Comparison of ENCODE assay signal across 8 cellular contexts in the genomic region with DNA sequence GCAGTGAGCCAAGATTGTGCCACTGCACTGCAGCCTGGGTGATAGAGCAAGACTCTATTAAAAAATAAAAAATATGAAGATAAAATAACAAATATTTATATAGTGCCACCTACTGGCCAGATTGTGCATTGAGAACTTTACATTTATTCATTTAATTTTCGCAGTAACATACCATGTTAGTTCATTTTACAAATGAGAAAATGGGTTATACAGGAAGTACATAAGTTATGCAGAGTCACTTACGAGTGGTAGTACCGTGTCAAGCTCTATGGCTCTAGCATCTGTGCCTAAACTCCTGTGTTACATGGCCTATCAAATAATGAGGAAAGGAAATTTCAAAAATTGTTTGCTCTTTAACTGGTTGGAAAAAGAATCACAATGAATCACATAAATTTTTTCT. TPM values are rescaled to one million over a fixed set of nuclear protein-coding genes. Genes with fewer than 3 reads are reported as not detected.
DNase-seq lines count a peak whose midpoint lies in the region; ATAC-seq and TF ChIP-seq lines count a peak whose summit lies in the region.

No MANE protein-coding gene starts in this region.

- peaks cover 18% of the 10 kb centered on the region for H3K4me1 Mint-ChIP-seq in activated naive CD4-positive, alpha-beta T cell treated with anti-CD3 and anti-CD28 coated beads, Interleukin-2, amount 10 ng/mL, durations not matched to agents 7 days and 5 days

- no peak for ATAC-seq in GM18868 (IDR thresholded peaks at IDR 0.05; ENCODE audit: unreplicated experiment)

- H3K27me3 ChIP-seq in dorsolateral prefrontal cortex: no peaks in the 10 kb centered on the region
- H3K27me3 ChIP-seq in osteoblast (ENCODE audit: insufficient read depth, low read length): no peaks in the 10 kb centered on the region

- H4K20me1 ChIP-seq in osteoblast (ENCODE audit: insufficient read depth, low read length): no peaks in the 10 kb centered on the region

- intact Hi-C loops in dorsolateral prefrontal cortex (cut with DNase I): no loop called here

- TF ChIP-seq CTCF in dorsolateral prefrontal cortex (IDR thresholded peaks at IDR 0.05 in 54 of 56, conservative IDR thresholded peaks at IDR 0.05 in 2 of 56; ENCODE audit: low read depth in 1 of 56, partially characterized antibody in 56 of 56) (peak; percentile 56 to 98 (median 74)), osteoblast (IDR thresholded peaks at IDR 0.05; ENCODE audit: extremely low read depth, low read depth, low read length) (peak; percentile 55)

- H3K4me3 ChIP-seq in dorsolateral prefrontal cortex (no peak overlapping the region), osteoblast (ENCODE audit: insufficient read depth, low read length) (no peak overlapping the region)

- peak overlapping the region in 1 of 59 donors; percentile 33 for H3K27ac ChIP-seq in dorsolateral prefrontal cortex
- H3K27ac ChIP-seq in osteoblast (ENCODE audit: low read depth, low read length): peak overlapping the region; percentile 5

- no peak overlapping the region for H3K4me2 ChIP-seq in osteoblast (ENCODE audit: insufficient read depth, low read length)

- H3K9me3 ChIP-seq in osteoblast (ENCODE audit: low read depth, low read length): no peaks in the 10 kb centered on the region

- CTCF ChIA-PET in activated naive CD4-positive, alpha-beta T cell treated with anti-CD3 and anti-CD28 coated beads, Interleukin-2, amount 10 ng/mL, durations not matched to agents 7 days and 5 days (lab: Charles Lee): interaction anchor here (0.6 to 2.7 kb wide), 11 partner anchors 10 to 176 kb away, joined by 3 to 10 read pairs (median 4); partner anchors contain the start of gene RBM43

- no peak overlapping the region for H2AFZ ChIP-seq in osteoblast (ENCODE audit: low read length)

- peaks cover 48% of the 10 kb centered on the region for H3K36me3 Mint-ChIP-seq in activated naive CD4-positive, alpha-beta T cell treated with anti-CD3 and anti-CD28 coated beads, Interleukin-2, amount 10 ng/mL, durations not matched to agents 7 days and 5 days

- H3K9me3 Mint-ChIP-seq in activated naive CD4-positive, alpha-beta T cell treated with anti-CD3 and anti-CD28 coated beads, Interleukin-2, amount 10 ng/mL, durations not matched to agents 7 days and 5 days: no peaks in the 10 kb centered on the region

- peak overlapping the region; percentile 78 for H3K27ac Mint-ChIP-seq in activated naive CD4-positive, alpha-beta T cell treated with anti-CD3 and anti-CD28 coated beads, Interleukin-2, amount 10 ng/mL, durations not matched to agents 7 days and 5 days

- H3K4me3 Mint-ChIP-seq in activated naive CD4-positive, alpha-beta T cell treated with anti-CD3 and anti-CD28 coated beads, Interleukin-2, amount 10 ng/mL, durations not matched to agents 7 days and 5 days: no peak overlapping the region

- H3K27me3 Mint-ChIP-seq in activated naive CD4-positive, alpha-beta T cell treated with anti-CD3 and anti-CD28 coated beads, Interleukin-2, amount 10 ng/mL, durations not matched to agents 7 days and 5 days: no peaks in the 10 kb centered on the region

- H3K79me2 ChIP-seq in osteoblast (ENCODE audit: insufficient read depth, low read length): no peaks in the 10 kb centered on the region

- no peaks in the 10 kb centered on the region for H3K4me1 ChIP-seq in osteoblast (ENCODE audit: insufficient read depth, low read length)

- DNase-seq in activated naive CD4-positive, alpha-beta T cell treated with anti-CD3 and anti-CD28 coated beads, Interleukin-2, amount 10 ng/mL, durations not matched to agents 7 days and 5 days: no peak
- DNase-seq in activated naive CD4-positive, alpha-beta T cell (lab: John Stamatoyannopoulos, UW): no peak
- DNase-seq in NCI-H2227 treated with DMSO at 0.1 percent for 48 hours (lab: John Stamatoyannopoulos, UW): peak; percentile 9
- no peak for DNase-seq in dorsolateral prefrontal cortex
- DNase-seq in osteoblast (ENCODE audit: insufficient read length, low spot score, missing footprints): no peak
- DNase-seq in effector CD4-positive, alpha-beta T cell: no peak
- DNase-seq in Ammon's horn (ENCODE audit: low spot score): no peak

- H3K36me3 ChIP-seq in osteoblast (ENCODE audit: insufficient read depth, low read length): peaks cover 87% of the 10 kb centered on the region

RNA-seq across cellular contexts. Expression of gene RIF1, which starts 27.9 kb away (rescaled TPM):
- total RNA-seq in dorsolateral prefrontal cortex: 10 to 100 TPM; 32.4 to 72.5 (median 55.9) TPM
- 45.1 and 48.5 TPM in 2 replicates for total RNA-seq in osteoblast
